In genomic region chr9:96050876-96051185, GRCh38 we compare ENCODE assay signal across 37 cellular contexts.
"Had no signal": no experiment of that assay in that cellular context is flagged by ENCODE, and none has a peak within 500 bp of the region (broad histone marks: within the 10 kb centered on the region; RNA-seq: fewer than 3 reads in every experiment).

No MANE protein-coding gene starts in this region.

- H3K4me1 Mint-ChIP-seq: T-helper 17 cell had no signal

- H3K4me3 Mint-ChIP-seq: activated CD4-positive, alpha-beta memory T cell treated with anti-CD3 and anti-CD28 coated beads for 36 hours; activated CD4-positive, alpha-beta T cell treated with anti-CD3 and anti-CD28 coated beads for 36 hours; activated CD4-positive, alpha-beta T cell treated with anti-CD3 and anti-CD28 coated beads, Interleukin-2, amount 10 ng/mL, durations not matched to agents 24 days and 14 days; activated CD8-positive, alpha-beta memory T cell treated with anti-CD3 and anti-CD28 coated beads, Interleukin-2, amount 10 ng/mL, durations not matched to agents 7 days and 5 days; activated CD8-positive, alpha-beta T cell treated with anti-CD3 and anti-CD28 coated beads, Interleukin-2, amount 10 ng/mL, durations not matched to agents 7 days and 5 days; activated naive CD4-positive, alpha-beta T cell treated with anti-CD3 and anti-CD28 coated beads for 36 hours; activated naive CD4-positive, alpha-beta T cell treated with anti-CD3 and anti-CD28 coated beads, Interleukin-2, amount 50 U/mL, for 24 hours; activated naive CD8-positive, alpha-beta T cell treated with anti-CD3 and anti-CD28 coated beads for 36 hours; activated naive CD8-positive, alpha-beta T cell treated with anti-CD3 and anti-CD28 coated beads, Interleukin-2, amount 50 U/mL, for 24 hours; activated T-helper 1 cell treated with anti-CD3 and anti-CD28 coated beads, Interleukin-12 subunit alpha, Interleukin-12 subunit beta, Interleukin-2, Interleukin-4 antibody, amounts not matched to agents 30 ng/mL and 10 ng/mL and 1 ng/mL, durations not matched to agents 14 hours and 24 hours and 36 hours; dendritic cell treated with granulocyte-macrophage colony-stimulating factor and Interleukin-4, amounts not matched to agents 40 ng/mL and 50 ng/mL, for 4 days; effector memory CD8-positive, alpha-beta T cell; T-helper 17 cell; T-helper 2 cell treated with Interferon-gamma antibody and Interleukin-4, amounts not matched to agents 5 μg/mL and 100 μg/mL, for 36 hours had no signal

- H3K4me1 ChIP-seq: adrenal gland, breast epithelium, foreskin keratinocyte, gastrocnemius medialis had no signal

- H3K27ac ChIP-seq: adrenal gland, breast epithelium, cardiac muscle cell, coronary artery, esophagus muscularis mucosa, foreskin keratinocyte, gastrocnemius medialis had no signal

- H3K36me3 ChIP-seq: adrenal gland, breast epithelium, cardiac muscle cell, esophagus muscularis mucosa, gastrocnemius medialis had no signal

- H3K27me3 ChIP-seq: adrenal gland, body of pancreas, breast epithelium, cardiac muscle cell, esophagus muscularis mucosa, gastrocnemius medialis had no signal

- H3K9me3 Mint-ChIP-seq: activated naive CD4-positive, alpha-beta T cell treated with anti-CD3 and anti-CD28 coated beads, Interleukin-2, amount 50 U/mL, for 24 hours; activated naive CD8-positive, alpha-beta T cell treated with anti-CD3 and anti-CD28 coated beads, Interleukin-2, amount 50 U/mL, for 24 hours; T-helper 2 cell treated with Interferon-gamma antibody and Interleukin-4, amounts not matched to agents 5 μg/mL and 100 μg/mL, for 36 hours had no signal

- DNase-seq: activated CD4-positive, alpha-beta memory T cell treated with anti-CD3 and anti-CD28 coated beads for 36 hours; activated CD4-positive, alpha-beta T cell treated with anti-CD3 and anti-CD28 coated beads for 36 hours; activated CD4-positive, alpha-beta T cell treated with anti-CD3 and anti-CD28 coated beads, Interleukin-2, amount 10 ng/mL, durations not matched to agents 24 days and 14 days; activated CD4-positive, CD25-positive, alpha-beta regulatory T cell; activated CD4-positive, CD25-positive, alpha-beta regulatory T cell treated with anti-CD3 and anti-CD28 coated beads, Interleukin-2, amount 50 U/mL, for 72 hours; activated CD8-positive, alpha-beta memory T cell treated with anti-CD3 and anti-CD28 coated beads, Interleukin-2, amount 10 ng/mL, durations not matched to agents 7 days and 5 days; activated CD8-positive, alpha-beta memory T cell treated with anti-CD3 and anti-CD28 coated beads, Interleukin-2, amount 50 U/mL, for 4 hours; activated CD8-positive, alpha-beta T cell treated with anti-CD3 and anti-CD28 coated beads, Interleukin-2, amount 10 ng/mL, durations not matched to agents 7 days and 5 days; activated effector memory CD4-positive, alpha-beta T cell treated with anti-CD3 and anti-CD28 coated beads, Interleukin-2, amount 50 U/mL, for 16 hours; activated naive CD4-positive, alpha-beta T cell treated with anti-CD3 and anti-CD28 coated beads for 36 hours; activated naive CD8-positive, alpha-beta T cell treated with anti-CD3 and anti-CD28 coated beads for 36 hours; activated naive CD8-positive, alpha-beta T cell treated with anti-CD3 and anti-CD28 coated beads, Interleukin-2, amount 50 U/mL, for 24 hours; activated T-cell treated with anti-CD3 and anti-CD28 coated beads, Interleukin-2, amount 50 U/mL, for 1 hour; activated T-cell treated with anti-CD3 and anti-CD28 coated beads, Interleukin-2, amount 50 U/mL, for 48 hours; adrenal gland; amygdala; aorta; body of pancreas; central memory CD4-positive, alpha-beta T cell; effector CD4-positive, alpha-beta T cell; effector memory CD8-positive, alpha-beta T cell; erythroblast; foreskin keratinocyte; gastrocnemius medialis; glutamatergic neuron; T-helper 1 cell; T-helper 17 cell; T1000 had no signal

- H3K9me3 ChIP-seq: adrenal gland, body of pancreas, breast epithelium, esophagus muscularis mucosa, gastrocnemius medialis had no signal

- ATAC-seq: activated CD4-positive, alpha-beta T cell treated with anti-CD3 and anti-CD28 coated beads for 36 hours; activated CD8-positive, alpha-beta memory T cell treated with anti-CD3 and anti-CD28 coated beads, Interleukin-2, amount 10 ng/mL, durations not matched to agents 7 days and 5 days; activated CD8-positive, alpha-beta T cell treated with anti-CD3 and anti-CD28 coated beads, Interleukin-2, amount 10 ng/mL, durations not matched to agents 7 days and 5 days; activated naive CD8-positive, alpha-beta T cell treated with anti-CD3 and anti-CD28 coated beads, Interleukin-2, amount 50 U/mL, for 24 hours; body of pancreas; effector memory CD8-positive, alpha-beta T cell; foreskin keratinocyte; gastrocnemius medialis; T-helper 17 cell had no signal

- H3K27ac Mint-ChIP-seq: activated CD4-positive, alpha-beta memory T cell treated with anti-CD3 and anti-CD28 coated beads for 36 hours; activated CD4-positive, alpha-beta T cell treated with anti-CD3 and anti-CD28 coated beads for 36 hours; activated CD4-positive, alpha-beta T cell treated with anti-CD3 and anti-CD28 coated beads, Interleukin-2, amount 10 ng/mL, durations not matched to agents 24 days and 14 days; activated CD8-positive, alpha-beta memory T cell treated with anti-CD3 and anti-CD28 coated beads, Interleukin-2, amount 10 ng/mL, durations not matched to agents 7 days and 5 days; activated CD8-positive, alpha-beta T cell treated with anti-CD3 and anti-CD28 coated beads, Interleukin-2, amount 10 ng/mL, durations not matched to agents 7 days and 5 days; activated naive CD4-positive, alpha-beta T cell treated with anti-CD3 and anti-CD28 coated beads for 36 hours; activated naive CD8-positive, alpha-beta T cell treated with anti-CD3 and anti-CD28 coated beads for 36 hours; activated naive CD8-positive, alpha-beta T cell treated with anti-CD3 and anti-CD28 coated beads, Interleukin-2, amount 50 U/mL, for 24 hours; activated T-helper 1 cell treated with anti-CD3 and anti-CD28 coated beads, Interleukin-12 subunit alpha, Interleukin-12 subunit beta, Interleukin-2, Interleukin-4 antibody, amounts not matched to agents 30 ng/mL and 10 ng/mL and 1 ng/mL, durations not matched to agents 14 hours and 24 hours and 36 hours; activated T-helper 2 cell treated with anti-CD3 and anti-CD28 coated beads, Interferon-gamma antibody, Interleukin-2, Interleukin-4, amounts not matched to agents 10 μg/mL and 5 μg/mL and 100 μg/mL, durations not matched to agents 14 hours and 24 hours and 36 hours; dendritic cell treated with granulocyte-macrophage colony-stimulating factor and Interleukin-4, amounts not matched to agents 40 ng/mL and 50 ng/mL, for 4 days; effector memory CD8-positive, alpha-beta T cell; T-helper 2 cell treated with Interferon-gamma antibody and Interleukin-4, amounts not matched to agents 5 μg/mL and 100 μg/mL, for 36 hours had no signal

- H3K36me3 Mint-ChIP-seq: activated CD4-positive, alpha-beta memory T cell treated with anti-CD3 and anti-CD28 coated beads for 36 hours had no signal

- H3K27me3 Mint-ChIP-seq: activated CD4-positive, alpha-beta T cell treated with anti-CD3 and anti-CD28 coated beads for 36 hours; activated naive CD4-positive, alpha-beta T cell treated with anti-CD3 and anti-CD28 coated beads, Interleukin-2, amount 50 U/mL, for 24 hours; activated naive CD8-positive, alpha-beta T cell treated with anti-CD3 and anti-CD28 coated beads for 36 hours; activated naive CD8-positive, alpha-beta T cell treated with anti-CD3 and anti-CD28 coated beads, Interleukin-2, amount 50 U/mL, for 24 hours had no signal

- H3K4me3 ChIP-seq: adrenal gland, body of pancreas, breast epithelium, cardiac muscle cell, coronary artery, esophagus muscularis mucosa, gastrocnemius medialis had no signal
